ENCODE assay signal across 12 cellular contexts in genomic region chr14:74609721-74610120, GRCh38. TPM values are rescaled to one million over a fixed set of nuclear protein-coding genes. Genes with fewer than 3 reads are reported as not detected.
DNase-seq lines count a peak whose midpoint lies in the region; ATAC-seq and TF ChIP-seq lines count a peak whose summit lies in the region.
"Had no signal": no experiment of that assay in that cellular context is flagged by ENCODE, and none has a peak within 500 bp of the region (broad histone marks: within the 10 kb centered on the region; RNA-seq: fewer than 3 reads in every experiment).

No MANE protein-coding gene starts in this region.

- H3K9me3 Mint-ChIP-seq in activated B cell treated with CpG ODN at 0.5 μM for 24 hours, result no peaks in the 10 kb centered on the region
- H3K9me3 Mint-ChIP-seq: dendritic cell treated with granulocyte-macrophage colony-stimulating factor and Interleukin-4, amounts not matched to agents 40 ng/mL and 50 ng/mL, for 4 days had no signal

- TF ChIP-seq CTCF in activated B cell treated with CpG ODN at 0.5 μM for 24 hours (IDR thresholded peaks at IDR 0.05) (no peak), foreskin fibroblast (IDR thresholded peaks at IDR 0.05; ENCODE audit: low read depth, low read length) (no peak), upper lobe of left lung (IDR thresholded peaks at IDR 0.05) (no peak), mucosa of descending colon (IDR thresholded peaks at IDR 0.05) (no peak)

- intact Hi-C loops in Right ventricle myocardium inferior (cut with DNase I), result loop anchor here (5.0 kb wide), 5 partner anchors 57 to 247 kb away; partner anchors contain the start of genes AREL1 and FCF1
- intact Hi-C loops in Right ventricle myocardium superior (cut with DNase I), result loop anchor here (5.0 to 10.0 kb wide), 3 partner anchors 105 to 245 kb away; no protein-coding TSS in a partner anchor
- intact Hi-C loops in activated B cell treated with CpG ODN at 0.5 μM for 24 hours (cut with micrococcal nuclease), result loop anchor here (1.0 to 10.0 kb wide), 10 partner anchors 75 to 525 kb away; partner anchors contain the start of genes ALDH6A1, AREL1, FCF1 and ISCA2
- intact Hi-C loops in mucosa of descending colon (cut with DNase I, micrococcal nuclease), result loop anchor here (5.0 to 10.0 kb wide), 2 partner anchors 185 to 247 kb away; no protein-coding TSS in a partner anchor

- ATAC-seq in Right ventricle myocardium inferior, result no peak
- ATAC-seq in Right ventricle myocardium superior (ENCODE audit: poor library complexity), result no peak
- no peak for ATAC-seq in activated B cell treated with CpG ODN at 0.5 μM for 24 hours (ENCODE audit: low read depth)
- no peak for ATAC-seq in upper lobe of left lung (ENCODE audit: low FRiP score in 2 of 2)
- no peak for ATAC-seq in HG02588 (IDR thresholded peaks at IDR 0.05; ENCODE audit: unreplicated experiment)
- no peak for ATAC-seq in mucosa of descending colon
- ATAC-seq in GM19351 (IDR thresholded peaks at IDR 0.05; ENCODE audit: unreplicated experiment), result no peak

- no peak overlapping the region for H3K27ac ChIP-seq in upper lobe of left lung

- H3K4me1 ChIP-seq in upper lobe of left lung, result peaks cover 26 to 35% (median 29%) of the 10 kb centered on the region in 4 donors
- peaks cover 9% of the 10 kb centered on the region for H3K4me1 ChIP-seq in mucosa of descending colon (ENCODE audit: low read depth)

- CTCF ChIA-PET in activated B cell treated with CpG ODN at 0.5 μM for 24 hours (lab: Charles Lee), result interaction anchor here (1.0 to 2.9 kb wide), 13 partner anchors 9 to 452 kb away, joined by 3 to 31 read pairs (median 7); partner anchors contain the start of genes ISCA2, NPC2 and YLPM1

- POLR2A ChIA-PET in activated B cell treated with CpG ODN at 0.5 μM for 24 hours (lab: Charles Lee), result no interaction called here

- H3K27me3 Mint-ChIP-seq in activated B cell treated with CpG ODN at 0.5 μM for 24 hours, result peaks cover 11% of the 10 kb centered on the region

- H3K9me3 ChIP-seq in upper lobe of left lung, result no peaks in the 10 kb centered on the region
- no peaks in the 10 kb centered on the region for H3K9me3 ChIP-seq in mucosa of descending colon
- H3K9me3 ChIP-seq: stomach had no signal

- TF ChIP-seq EP300 in upper lobe of left lung (IDR thresholded peaks at IDR 0.05), result no peak

- H3K27ac Mint-ChIP-seq in activated B cell treated with CpG ODN at 0.5 μM for 24 hours, result no peak overlapping the region
- H3K27ac Mint-ChIP-seq: dendritic cell treated with granulocyte-macrophage colony-stimulating factor and Interleukin-4, amounts not matched to agents 40 ng/mL and 50 ng/mL, for 4 days had no signal

- no peaks in the 10 kb centered on the region for H3K36me3 ChIP-seq in upper lobe of left lung
- no peaks in the 10 kb centered on the region for H3K36me3 ChIP-seq in mucosa of descending colon (ENCODE audit: low read depth)
- H3K36me3 ChIP-seq: stomach had no signal

- 62 to 64% methylated on average over 4 of the region's 4 CpGs for WGBS in upper lobe of left lung, 2 donors

- TF ChIP-seq POLR2A in upper lobe of left lung (IDR thresholded peaks at IDR 0.05), result no peak

- peak overlapping the region; percentile 52 for H3K4me3 Mint-ChIP-seq in activated B cell treated with CpG ODN at 0.5 μM for 24 hours
- H3K4me3 Mint-ChIP-seq: dendritic cell treated with granulocyte-macrophage colony-stimulating factor and Interleukin-4, amounts not matched to agents 40 ng/mL and 50 ng/mL, for 4 days had no signal

- peaks cover 21% of the 10 kb centered on the region for H3K4me1 Mint-ChIP-seq in activated B cell treated with CpG ODN at 0.5 μM for 24 hours

- DNase-seq in Right ventricle myocardium inferior (ENCODE audit: missing footprints), result peak; percentile 21
- DNase-seq in Right ventricle myocardium superior, result no peak
- DNase-seq in activated B cell treated with CpG ODN at 0.5 μM for 24 hours, result no peak
- peak in 1 of 2 donors; percentile 51 for DNase-seq in foreskin fibroblast
- DNase-seq in upper lobe of left lung, result no peak
- DNase-seq in mucosa of descending colon, result no peak
- DNase-seq: hippocampal formation; stimulated activated CD4-positive, alpha-beta T cell treated with anti-CD3 and anti-CD28 coated beads, Interleukin-1b, Interleukin-23, amount 100 ng/mL, for 48 hours; stomach had no signal

- H3K4me3 ChIP-seq in foreskin fibroblast (ENCODE audit: low read depth in 1 of 2, low read length in 2 of 2) (peak overlapping the region; percentile 24 to 68), upper lobe of left lung (peak overlapping the region in 3 of 4 donors; percentile 54 to 89 (median 62)), mucosa of descending colon (no peak overlapping the region)

- no peaks in the 10 kb centered on the region for H3K36me3 Mint-ChIP-seq in activated B cell treated with CpG ODN at 0.5 μM for 24 hours (ENCODE audit: low read depth)

- H3K27me3 ChIP-seq in upper lobe of left lung, result peaks cover 0 to 19% (median 5%) of the 10 kb centered on the region in 4 donors

RNA-seq across cellular contexts. Expression of gene LTBP2, which starts 2.3 kb away (rescaled TPM):
- total RNA-seq in Right ventricle myocardium inferior (7.6 TPM), Right ventricle myocardium superior (11.9 TPM), activated B cell treated with CpG ODN at 0.5 μM for 24 hours (0.07 and 0.11 TPM in 2 replicates), upper lobe of left lung (100 to 1,000 TPM in 2 of 6 donors, 10 to 100 TPM in 4; 19.7 to 136 (median 77.6) TPM), mucosa of descending colon (10 to 100 TPM in 1 of 3 donors, 1 to 10 TPM in 2; 1.7 to 10.2 (median 3.0) TPM)
